10 cellular contexts compared by ENCODE assay signal in genomic region chr1:161512636-161513447, GRCh38. TPM values are rescaled to one million over a fixed set of nuclear protein-coding genes. Genes with fewer than 3 reads are reported as not detected.
"Had no signal": no experiment of that assay in that cellular context is flagged by ENCODE, and none has a peak within 500 bp of the region (broad histone marks: within the 10 kb centered on the region; RNA-seq: fewer than 3 reads in every experiment).

No MANE protein-coding gene starts in this region.

RNA-seq across cellular contexts. Expression of gene FCGR2A, which starts 7.6 kb away (rescaled TPM):
- total RNA-seq: cardiac muscle cell; chondrocyte; endothelial cell of umbilical vein; myocyte; smooth muscle cell; T-helper 1 cell treated with Interleukin-12 subunit alpha and Interleukin-12 subunit beta and Interleukin-4 antibody, amounts not matched to agents 30 ng/mL and 1 ng/mL, for 36 hours had no signal

RNA-seq across cellular contexts. Expression of gene HSPA6, which starts 11.5 kb away (rescaled TPM):
- total RNA-seq: cardiac muscle cell, myocyte had no signal

RNA-seq across cellular contexts. Expression of gene FCGR3A, which starts 36.8 kb away (rescaled TPM):
- total RNA-seq: activated CD4-positive, alpha-beta memory T cell treated with anti-CD3 and anti-CD28 coated beads for 36 hours; cardiac muscle cell; chondrocyte; dermis blood vessel endothelial cell; endothelial cell of umbilical vein; lung microvascular endothelial cell; myocyte; renal cortical epithelial cell; smooth muscle cell; T-helper 1 cell treated with Interleukin-12 subunit alpha and Interleukin-12 subunit beta and Interleukin-4 antibody, amounts not matched to agents 30 ng/mL and 1 ng/mL, for 36 hours had no signal
